Comparison of ENCODE assay signal across 6 cellular contexts in genomic region chr2:131518531-131518930, GRCh38. TPM values are rescaled to one million over a fixed set of nuclear protein-coding genes. Genes with fewer than 3 reads are reported as not detected.
"Had no signal": no experiment of that assay in that cellular context is flagged by ENCODE, and none has a peak within 500 bp of the region (broad histone marks: within the 10 kb centered on the region; RNA-seq: fewer than 3 reads in every experiment).

No MANE protein-coding gene starts in this region.

RNA-seq across cellular contexts. Expression of gene TUBA3D, which starts 42.6 kb away (rescaled TPM):
- total RNA-seq: MCF 10A, NCI-H460, OCI-LY7, PC-9, SJSA1 had no signal
- polyA plus RNA-seq: SK-N-SH had no signal
